In the genomic region with DNA sequence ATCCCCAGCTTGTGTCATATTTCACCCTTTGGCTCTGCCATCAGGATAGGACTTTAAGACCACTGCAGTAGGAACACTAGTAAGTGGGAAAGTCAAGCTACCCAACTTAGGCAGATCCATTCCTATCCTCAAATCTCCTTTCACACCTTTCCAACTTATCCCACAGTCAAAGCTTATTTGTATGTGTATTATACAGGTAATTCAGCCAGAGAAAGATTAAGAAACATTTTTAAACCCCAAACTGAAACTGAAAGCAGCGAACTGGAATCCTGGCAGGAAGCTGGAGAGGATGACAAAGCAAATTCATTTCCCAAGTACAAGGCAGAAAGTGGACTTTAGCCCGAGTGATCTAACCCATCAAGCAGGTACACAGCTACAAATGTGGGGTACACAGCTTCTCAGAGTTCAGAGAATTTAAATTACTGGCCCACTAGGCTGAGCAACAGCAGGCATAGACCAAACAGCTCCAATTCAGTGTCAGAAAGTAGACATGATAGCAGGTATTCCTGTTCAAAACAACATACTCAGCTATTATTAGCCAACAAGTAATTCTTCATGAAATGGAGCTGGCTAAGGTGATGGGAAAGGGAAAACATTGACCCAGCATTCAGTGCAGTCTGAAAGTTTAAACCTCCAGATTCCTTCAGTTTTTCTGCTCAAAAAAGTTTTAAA, we compare ENCODE assay signal across 1 cellular context.
TF ChIP-seq lines count a peak whose summit lies in the region.

No MANE protein-coding gene starts in this region.

TF ChIP-seq in HepG2, 621 proteins besides CTCF, POLR2A, EP300 and RAD21 (continued from another document and continues in another):
- TF ChIP-seq SIX1 (CRISPR knock-in tag; IDR thresholded peaks at IDR 0.05; ENCODE audit: borderline replicate concordance) (no peak; the same call in 1 of the 2 replicates), ZFX (CRISPR knock-in tag; IDR thresholded peaks at IDR 0.05; ENCODE audit: low read depth) (no peak), ARID2 (CRISPR knock-in tag; IDR thresholded peaks at IDR 0.05; ENCODE audit: borderline replicate concordance) (peak; percentile 64; the same call in 1 of the 2 replicates), ZNF577 (CRISPR knock-in tag; IDR thresholded peaks at IDR 0.05; ENCODE audit: borderline replicate concordance, low read depth) (no peak), SMAD1 (CRISPR knock-in tag; IDR thresholded peaks at IDR 0.05; ENCODE audit: borderline replicate concordance, low read depth) (no peak), PAXIP1 (CRISPR knock-in tag; conservative IDR thresholded peaks at IDR 0.05) (peak; percentile 92), TRIM22 (IDR thresholded peaks at IDR 0.05) (no peak), NR2C2 (CRISPR knock-in tag; IDR thresholded peaks at IDR 0.05; ENCODE audit: borderline replicate concordance) (no peak), ZNF3 (CRISPR knock-in tag; IDR thresholded peaks at IDR 0.05) (no peak; the same call in 1 of the 2 replicates), CHCHD3 (CRISPR knock-in tag; IDR thresholded peaks at IDR 0.05) (no peak), ZNF562 (CRISPR knock-in tag; IDR thresholded peaks at IDR 0.05; ENCODE audit: borderline replicate concordance) (no peak), ZSCAN22 (CRISPR knock-in tag; IDR thresholded peaks at IDR 0.05) (no peak), MATR3 (CRISPR knock-in tag; IDR thresholded peaks at IDR 0.05) (no peak), TCF7 (IDR thresholded peaks at IDR 0.05; ENCODE audit: low read depth) (peak; percentile 25; the same call in 1 of the 2 replicates), E2F1 (CRISPR knock-in tag; IDR thresholded peaks at IDR 0.05) (no peak), POLR2AphosphoS2 (IDR thresholded peaks at IDR 0.05; ENCODE audit: low read depth, low read length) (peak; percentile 15; the same call in 1 of the 2 replicates), CREB3 (CRISPR knock-in tag; IDR thresholded peaks at IDR 0.05) (no peak), TBP (CRISPR knock-in tag; IDR thresholded peaks at IDR 0.05) (no peak), TBX3 (IDR thresholded peaks at IDR 0.05; ENCODE audit: borderline replicate concordance) (no peak), ONECUT2 (CRISPR knock-in tag; IDR thresholded peaks at IDR 0.05) (no peak), NONO (IDR thresholded peaks at IDR 0.05) (no peak), NONO (CRISPR knock-in tag; conservative IDR thresholded peaks at IDR 0.05) (no peak), ZBTB7A (CRISPR knock-in tag; IDR thresholded peaks at IDR 0.05) (no peak), AGO1 (IDR thresholded peaks at IDR 0.05; ENCODE audit: low read depth, low read length, poor library complexity, severe bottlenecking) (no peak), MXD4 (CRISPR knock-in tag; IDR thresholded peaks at IDR 0.05) (peak; percentile 75), RFX3 (CRISPR knock-in tag; IDR thresholded peaks at IDR 0.05) (no peak), ZNF7 (CRISPR knock-in tag; IDR thresholded peaks at IDR 0.05) (no peak), GFI1 (CRISPR knock-in tag; IDR thresholded peaks at IDR 0.05; ENCODE audit: borderline replicate concordance) (no peak), TRIM24 (CRISPR knock-in tag; IDR thresholded peaks at IDR 0.05) (no peak), ZNF605 (CRISPR knock-in tag; IDR thresholded peaks at IDR 0.05) (no peak; the same call in 1 of the 2 replicates), SNAPC2 (CRISPR knock-in tag; IDR thresholded peaks at IDR 0.05) (peak; percentile 8; the same call in 1 of the 2 replicates), GRHL1 (CRISPR knock-in tag; conservative IDR thresholded peaks at IDR 0.05) (no peak), ZNF160 (CRISPR knock-in tag; IDR thresholded peaks at IDR 0.05) (no peak), GABPB1 (CRISPR knock-in tag; IDR thresholded peaks at IDR 0.05) (peak; percentile 37; the same call in 1 of the 2 replicates), TEAD2 (CRISPR knock-in tag; IDR thresholded peaks at IDR 0.05) (no peak), ZNF773 (CRISPR knock-in tag; IDR thresholded peaks at IDR 0.05; ENCODE audit: borderline replicate concordance) (no peak), NRL (CRISPR knock-in tag; IDR thresholded peaks at IDR 0.05; ENCODE audit: borderline replicate concordance) (no peak)
- TF ChIP-seq, protein P1, sequence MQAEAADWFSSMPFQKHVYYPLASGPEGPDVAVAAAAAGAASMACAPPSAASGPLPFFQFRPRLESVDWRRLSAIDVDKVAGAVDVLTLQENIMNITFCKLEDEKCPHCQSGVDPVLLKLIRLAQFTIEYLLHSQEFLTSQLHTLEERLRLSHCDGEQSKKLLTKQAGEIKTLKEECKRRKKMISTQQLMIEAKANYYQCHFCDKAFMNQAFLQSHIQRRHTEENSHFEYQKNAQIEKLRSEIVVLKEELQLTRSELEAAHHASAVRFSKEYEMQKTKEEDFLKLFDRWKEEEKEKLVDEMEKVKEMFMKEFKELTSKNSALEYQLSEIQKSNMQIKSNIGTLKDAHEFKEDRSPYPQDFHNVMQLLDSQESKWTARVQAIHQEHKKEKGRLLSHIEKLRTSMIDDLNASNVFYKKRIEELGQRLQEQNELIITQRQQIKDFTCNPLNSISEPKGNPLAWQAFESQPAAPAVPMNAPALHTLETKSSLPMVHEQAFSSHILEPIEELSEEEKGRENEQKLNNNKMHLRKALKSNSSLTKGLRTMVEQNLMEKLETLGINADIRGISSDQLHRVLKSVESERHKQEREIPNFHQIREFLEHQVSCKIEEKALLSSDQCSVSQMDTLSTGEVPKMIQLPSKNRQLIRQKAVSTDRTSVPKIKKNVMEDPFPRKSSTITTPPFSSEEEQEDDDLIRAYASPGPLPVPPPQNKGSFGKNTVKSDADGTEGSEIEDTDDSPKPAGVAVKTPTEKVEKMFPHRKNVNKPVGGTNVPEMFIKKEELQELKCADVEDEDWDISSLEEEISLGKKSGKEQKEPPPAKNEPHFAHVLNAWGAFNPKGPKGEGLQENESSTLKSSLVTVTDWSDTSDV (CRISPR knock-in tag; IDR thresholded peaks at IDR 0.05) = no peak
- TF ChIP-seq, protein P2, sequence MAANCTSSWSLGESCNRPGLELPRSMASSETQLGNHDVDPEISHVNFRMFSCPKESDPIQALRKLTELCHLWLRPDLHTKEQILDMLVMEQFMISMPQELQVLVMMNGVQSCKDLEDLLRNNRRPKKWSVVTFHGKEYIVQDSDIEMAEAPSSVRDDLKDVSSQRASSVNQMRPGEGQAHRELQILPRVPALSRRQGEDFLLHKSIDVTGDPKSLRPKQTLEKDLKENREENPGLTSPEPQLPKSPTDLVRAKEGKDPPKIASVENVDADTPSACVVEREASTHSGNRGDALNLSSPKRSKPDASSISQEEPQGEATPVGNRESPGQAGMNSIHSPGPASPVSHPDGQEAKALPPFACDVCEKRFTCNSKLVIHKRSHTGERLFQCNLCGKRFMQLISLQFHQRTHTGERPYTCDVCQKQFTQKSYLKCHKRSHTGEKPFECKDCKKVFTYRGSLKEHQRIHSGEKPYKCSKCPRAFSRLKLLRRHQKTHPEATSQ (CRISPR knock-in tag; IDR thresholded peaks at IDR 0.05; ENCODE audit: borderline replicate concordance) = peak; percentile 77; the same call in 1 of the 2 replicates
- TF ChIP-seq, protein P3, sequence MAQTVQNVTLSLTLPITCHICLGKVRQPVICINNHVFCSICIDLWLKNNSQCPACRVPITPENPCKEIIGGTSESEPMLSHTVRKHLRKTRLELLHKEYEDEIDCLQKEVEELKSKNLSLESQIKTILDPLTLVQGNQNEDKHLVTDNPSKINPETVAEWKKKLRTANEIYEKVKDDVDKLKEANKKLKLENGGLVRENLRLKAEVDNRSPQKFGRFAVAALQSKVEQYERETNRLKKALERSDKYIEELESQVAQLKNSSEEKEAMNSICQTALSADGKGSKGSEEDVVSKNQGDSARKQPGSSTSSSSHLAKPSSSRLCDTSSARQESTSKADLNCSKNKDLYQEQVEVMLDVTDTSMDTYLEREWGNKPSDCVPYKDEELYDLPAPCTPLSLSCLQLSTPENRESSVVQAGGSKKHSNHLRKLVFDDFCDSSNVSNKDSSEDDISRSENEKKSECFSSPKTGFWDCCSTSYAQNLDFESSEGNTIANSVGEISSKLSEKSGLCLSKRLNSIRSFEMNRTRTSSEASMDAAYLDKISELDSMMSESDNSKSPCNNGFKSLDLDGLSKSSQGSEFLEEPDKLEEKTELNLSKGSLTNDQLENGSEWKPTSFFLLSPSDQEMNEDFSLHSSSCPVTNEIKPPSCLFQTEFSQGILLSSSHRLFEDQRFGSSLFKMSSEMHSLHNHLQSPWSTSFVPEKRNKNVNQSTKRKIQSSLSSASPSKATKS (CRISPR knock-in tag; IDR thresholded peaks at IDR 0.05) = no peak
- TF ChIP-seq, protein P4, sequence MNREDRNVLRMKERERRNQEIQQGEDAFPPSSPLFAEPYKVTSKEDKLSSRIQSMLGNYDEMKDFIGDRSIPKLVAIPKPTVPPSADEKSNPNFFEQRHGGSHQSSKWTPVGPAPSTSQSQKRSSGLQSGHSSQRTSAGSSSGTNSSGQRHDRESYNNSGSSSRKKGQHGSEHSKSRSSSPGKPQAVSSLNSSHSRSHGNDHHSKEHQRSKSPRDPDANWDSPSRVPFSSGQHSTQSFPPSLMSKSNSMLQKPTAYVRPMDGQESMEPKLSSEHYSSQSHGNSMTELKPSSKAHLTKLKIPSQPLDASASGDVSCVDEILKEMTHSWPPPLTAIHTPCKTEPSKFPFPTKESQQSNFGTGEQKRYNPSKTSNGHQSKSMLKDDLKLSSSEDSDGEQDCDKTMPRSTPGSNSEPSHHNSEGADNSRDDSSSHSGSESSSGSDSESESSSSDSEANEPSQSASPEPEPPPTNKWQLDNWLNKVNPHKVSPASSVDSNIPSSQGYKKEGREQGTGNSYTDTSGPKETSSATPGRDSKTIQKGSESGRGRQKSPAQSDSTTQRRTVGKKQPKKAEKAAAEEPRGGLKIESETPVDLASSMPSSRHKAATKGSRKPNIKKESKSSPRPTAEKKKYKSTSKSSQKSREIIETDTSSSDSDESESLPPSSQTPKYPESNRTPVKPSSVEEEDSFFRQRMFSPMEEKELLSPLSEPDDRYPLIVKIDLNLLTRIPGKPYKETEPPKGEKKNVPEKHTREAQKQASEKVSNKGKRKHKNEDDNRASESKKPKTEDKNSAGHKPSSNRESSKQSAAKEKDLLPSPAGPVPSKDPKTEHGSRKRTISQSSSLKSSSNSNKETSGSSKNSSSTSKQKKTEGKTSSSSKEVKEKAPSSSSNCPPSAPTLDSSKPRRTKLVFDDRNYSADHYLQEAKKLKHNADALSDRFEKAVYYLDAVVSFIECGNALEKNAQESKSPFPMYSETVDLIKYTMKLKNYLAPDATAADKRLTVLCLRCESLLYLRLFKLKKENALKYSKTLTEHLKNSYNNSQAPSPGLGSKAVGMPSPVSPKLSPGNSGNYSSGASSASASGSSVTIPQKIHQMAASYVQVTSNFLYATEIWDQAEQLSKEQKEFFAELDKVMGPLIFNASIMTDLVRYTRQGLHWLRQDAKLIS (CRISPR knock-in tag; IDR thresholded peaks at IDR 0.05) = peak; percentile 35; the same call in 1 of the 2 replicates
